ENCODE assay signal across 11 cellular contexts in the genomic region with DNA sequence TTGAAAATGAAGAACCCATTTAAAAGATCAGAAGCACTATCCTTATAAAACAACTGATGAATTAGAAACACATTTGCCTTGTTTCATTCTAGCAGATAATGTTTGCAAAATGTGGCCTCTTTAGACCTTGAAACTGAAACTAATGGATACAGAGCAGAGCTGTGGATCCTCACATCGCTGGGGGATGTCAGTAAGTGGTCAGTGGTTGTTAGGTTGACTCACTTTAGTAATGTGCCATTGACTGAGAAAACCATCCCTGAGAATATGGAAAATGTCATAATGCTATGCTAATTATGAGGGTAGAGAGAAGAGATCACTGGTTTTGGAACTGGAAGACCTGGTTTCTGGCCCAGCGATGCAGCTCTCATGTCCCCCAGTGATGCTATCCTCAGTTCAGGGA.
"Had no signal": no experiment of that assay in that cellular context is flagged by ENCODE, and none has a peak within 500 bp of the region (broad histone marks: within the 10 kb centered on the region; RNA-seq: fewer than 3 reads in every experiment).

No MANE protein-coding gene starts in this region.

- H3K4me3 Mint-ChIP-seq: activated T-cell treated with anti-CD3 and anti-CD28 coated beads, Interleukin-2, amount 50 U/mL, for 4 hours; type B pancreatic cell had no signal

- H3K36me3 ChIP-seq: neutrophil, right atrium auricular region had no signal

- H3K9me3 ChIP-seq: neutrophil, right atrium auricular region had no signal

- FAIRE-seq: small intestine had no signal

- DNase-seq: activated CD4-positive, alpha-beta T cell treated with anti-CD3 and anti-CD28 coated beads for 4 hours; activated T-cell treated with anti-CD3 and anti-CD28 coated beads, Interleukin-2, amount 50 U/mL, for 4 hours; amniotic stem cell; dermis blood vessel endothelial cell; posterior cingulate gyrus; small intestine; substantia nigra; WERI-Rb-1 had no signal

- H3K4me1 ChIP-seq: right atrium auricular region had no signal

- H3K27me3 Mint-ChIP-seq: type B pancreatic cell had no signal

- H3K27ac Mint-ChIP-seq: type B pancreatic cell had no signal

- H3K4me3 ChIP-seq: right atrium auricular region had no signal

- H3K9me3 Mint-ChIP-seq: activated T-cell treated with anti-CD3 and anti-CD28 coated beads, Interleukin-2, amount 50 U/mL, for 4 hours; type B pancreatic cell had no signal

- H3K27ac ChIP-seq: neutrophil, right atrium auricular region, WERI-Rb-1 had no signal

- H3K27me3 ChIP-seq: neutrophil, right atrium auricular region had no signal
